12 cellular contexts compared by ENCODE assay signal in genomic region chr1:33161061-33161681, GRCh38. TPM values are rescaled to one million over a fixed set of nuclear protein-coding genes. Genes with fewer than 3 reads are reported as not detected.
DNase-seq lines count a peak whose midpoint lies in the region; FAIRE-seq and TF ChIP-seq lines count a peak whose summit lies in the region.
"Had no signal": no experiment of that assay in that cellular context is flagged by ENCODE, and none has a peak within 500 bp of the region (broad histone marks: within the 10 kb centered on the region; RNA-seq: fewer than 3 reads in every experiment).

No MANE protein-coding gene starts in this region.

- H2AFZ ChIP-seq in astrocyte (ENCODE audit: low read depth, low read length) (peak overlapping the region; percentile 54), GM23248 (no peak overlapping the region)

- H3K4me2 ChIP-seq in astrocyte (ENCODE audit: low read length) (peak overlapping the region; percentile 66), GM23248 (ENCODE audit: unreplicated experiment) (no peak overlapping the region)

- no peak for TF ChIP-seq POLR2A in GM12892 (IDR thresholded peaks at IDR 0.05; ENCODE audit: low read depth, low read length)

- peak overlapping the region; percentile 6 for H3K27ac ChIP-seq in astrocyte (ENCODE audit: low read depth, low read length)
- no peak overlapping the region for H3K27ac ChIP-seq in GM23248
- H3K27ac ChIP-seq: body of pancreas, HL-60 had no signal

- no peaks in the 10 kb centered on the region for H3K27me3 Mint-ChIP-seq in astrocyte (ENCODE audit: low read depth, unreplicated experiment)

- peak; percentile 23 for DNase-seq in NCI-H1694 (lab: John Stamatoyannopoulos, UW)
- peak; percentile 39 for DNase-seq in astrocyte (ENCODE audit: low read depth)
- peak; percentile 86 to 87 for DNase-seq in hippocampal formation (lab: John Stamatoyannopoulos, UW)
- peak; percentile 95 for DNase-seq in smooth muscle cell of the brain vasculature (ENCODE audit: low read depth, low spot score)
- no peak for DNase-seq in GM12892 (ENCODE audit: insufficient read length)
- DNase-seq in HCEC 1CT: no peak
- DNase-seq in GM23248: no peak
- no peak for DNase-seq in activated naive CD4-positive, alpha-beta T cell (lab: John Stamatoyannopoulos, UW)
- DNase-seq: GF-D8, NCI-H524 treated with DMSO at 0.1 percent for 48 hours had no signal

- no peak overlapping the region for H3K4me3 Mint-ChIP-seq in astrocyte (ENCODE audit: unreplicated experiment)

- FAIRE-seq in astrocyte (lab: Jason Lieb, UNC): no peak
- FAIRE-seq in GM12892 (lab: Jason Lieb, UNC): no peak

- peaks cover 6% of the 10 kb centered on the region for H3K9me3 Mint-ChIP-seq in astrocyte (ENCODE audit: unreplicated experiment)

- no peaks in the 10 kb centered on the region for H4K20me1 ChIP-seq in astrocyte (ENCODE audit: insufficient read depth, low read length)
- H4K20me1 ChIP-seq in GM23248 (ENCODE audit: insufficient read depth): no peaks in the 10 kb centered on the region

- H3K36me3 ChIP-seq in astrocyte (ENCODE audit: insufficient read depth, low read length): peaks cover 3% of the 10 kb centered on the region
- H3K36me3 ChIP-seq in GM23248 (ENCODE audit: low read depth): no peaks in the 10 kb centered on the region

- H3K4me3 ChIP-seq in astrocyte (ENCODE audit: insufficient read depth, low read depth, low read length) (no peak overlapping the region), GM23248 (no peak overlapping the region)
- H3K4me3 ChIP-seq: body of pancreas had no signal

- H3K9me2 ChIP-seq in GM23248 (ENCODE audit: insufficient read depth): no peaks in the 10 kb centered on the region

- H3K27me3 ChIP-seq in astrocyte (ENCODE audit: insufficient read depth, low read length): no peaks in the 10 kb centered on the region
- H3K27me3 ChIP-seq in GM23248 (replicated peaks; ENCODE audit: insufficient read depth): no peaks in the 10 kb centered on the region
- H3K27me3 ChIP-seq: body of pancreas had no signal

- no peaks in the 10 kb centered on the region for H3F3A ChIP-seq in GM23248 (ENCODE audit: insufficient read depth)

- H3K9me3 ChIP-seq in astrocyte (ENCODE audit: insufficient read depth, low read depth, low read length) (no peaks in the 10 kb centered on the region), GM23248 (ENCODE audit: low read depth) (no peaks in the 10 kb centered on the region)
- H3K9me3 ChIP-seq: body of pancreas had no signal

- in situ Hi-C loops in GM23248 (cut with MboI): no loop called here

- TF ChIP-seq CTCF in astrocyte (IDR thresholded peaks at IDR 0.05; ENCODE audit: insufficient read depth, low read depth, low read length): no peak

- H3K9ac ChIP-seq in astrocyte (ENCODE audit: low read length) (peak overlapping the region; percentile 44), GM23248 (no peak overlapping the region)

- 53 to 57% methylated on average over 24 to 25 of the region's 25 CpGs for WGBS in GM23248 (ENCODE audit: low coverage in 1 of 2, low lambda C conversion rate in 2 of 2, missing lambda C conversion rate in 2 of 2), 2 experiments

- H3K4me1 ChIP-seq in astrocyte (ENCODE audit: insufficient read depth, low read length): peaks cover 38% of the 10 kb centered on the region
- H3K4me1 ChIP-seq in GM23248 (ENCODE audit: insufficient read depth): no peaks in the 10 kb centered on the region

- H3K4me1 Mint-ChIP-seq in astrocyte (ENCODE audit: low read depth, unreplicated experiment): peaks cover 12% of the 10 kb centered on the region

- H3K79me2 ChIP-seq in astrocyte (ENCODE audit: insufficient read depth, low read length) (no peaks in the 10 kb centered on the region), GM23248 (ENCODE audit: insufficient read depth) (no peaks in the 10 kb centered on the region)

- no peak overlapping the region for H3K27ac Mint-ChIP-seq in astrocyte (ENCODE audit: unreplicated experiment)

- H3K36me3 Mint-ChIP-seq in astrocyte (ENCODE audit: low read depth, unreplicated experiment): peaks cover 26% of the 10 kb centered on the region

RNA-seq across cellular contexts. Expression of gene TRIM62, which starts 20.7 kb away (rescaled TPM):
- total RNA-seq in astrocyte: 10.8 and 11.5 TPM in 2 replicates
- polyA plus RNA-seq in GM12892 (2012; ENCODE audit: missing spikeins): 1.1 TPM
- total RNA-seq in GM23248 (2014; rRNA removed; shearing (Covaris generic)): 2.0 and 2.6 TPM in 2 replicates
- polyA plus RNA-seq in GM23248 (2016; fragmentation: Nextera tagmentation; extraction: Ambion mirVana): 1.5 and 2.0 TPM in 2 replicates

Comparison
In these comparisons a context has a peak if more than half of its experiments do, and no peak if none do; other contexts are left out.
1. DNase-seq: peak in NCI-H1694 (single experiment), astrocyte (single experiment), hippocampal formation (2 of 2) and smooth muscle cell of the brain vasculature (single experiment); none in GM12892 (single experiment), HCEC 1CT (single experiment), GM23248 (single experiment) and activated naive CD4-positive, alpha-beta T cell (0 of 4).